ENCODE assay signal across 33 cellular contexts in genomic region chr12:23484238-23484637, GRCh38.
"Had no signal": no experiment of that assay in that cellular context is flagged by ENCODE, and none has a peak within 500 bp of the region (broad histone marks: within the 10 kb centered on the region; RNA-seq: fewer than 3 reads in every experiment).

No MANE protein-coding gene starts in this region.

- ATAC-seq: activated CD4-positive, alpha-beta T cell treated with anti-CD3 and anti-CD28 coated beads for 36 hours; activated CD8-positive, alpha-beta memory T cell treated with anti-CD3 and anti-CD28 coated beads, Interleukin-2, amount 10 ng/mL, durations not matched to agents 7 days and 5 days; activated CD8-positive, alpha-beta T cell treated with anti-CD3 and anti-CD28 coated beads, Interleukin-2, amount 10 ng/mL, durations not matched to agents 7 days and 5 days; activated naive CD8-positive, alpha-beta T cell treated with anti-CD3 and anti-CD28 coated beads, Interleukin-2, amount 50 U/mL, for 24 hours; left ventricle myocardium superior; sciatic nerve; stimulated activated naive CD8-positive, alpha-beta T cell treated with anti-CD3 and anti-CD28 coated beads, Interleukin-15, Interleukin-2, amounts not matched to agents 100 U/mL and 50 U/mL, for 24 hours had no signal

- H3K4me1 Mint-ChIP-seq: activated CD4-positive, alpha-beta T cell treated with anti-CD3 and anti-CD28 coated beads for 36 hours; activated CD8-positive, alpha-beta memory T cell treated with anti-CD3 and anti-CD28 coated beads, Interleukin-2, amount 10 ng/mL, durations not matched to agents 7 days and 5 days; activated naive CD4-positive, alpha-beta T cell treated with anti-CD3 and anti-CD28 coated beads, Interleukin-2, amount 50 U/mL, for 24 hours; activated naive CD8-positive, alpha-beta T cell treated with anti-CD3 and anti-CD28 coated beads, Interleukin-2, amount 50 U/mL, for 24 hours; mesothelial cell of epicardium; naive B cell; nephron progenitor cell had no signal

- DNase-seq: activated CD4-positive, alpha-beta T cell treated with anti-CD3 and anti-CD28 coated beads for 36 hours; activated CD4-positive, CD25-positive, alpha-beta regulatory T cell; activated CD8-positive, alpha-beta memory T cell treated with anti-CD3 and anti-CD28 coated beads, Interleukin-2, amount 10 ng/mL, durations not matched to agents 7 days and 5 days; activated CD8-positive, alpha-beta T cell treated with anti-CD3 and anti-CD28 coated beads, Interleukin-2, amount 10 ng/mL, durations not matched to agents 7 days and 5 days; activated naive CD8-positive, alpha-beta T cell treated with anti-CD3 and anti-CD28 coated beads, Interleukin-2, amount 50 U/mL, for 24 hours; activated T-cell treated with anti-CD3 and anti-CD28 coated beads, Interleukin-2, amount 50 U/mL, for 48 hours; amygdala; colonic mucosa; effector CD8-positive, alpha-beta T cell; esophagus squamous epithelium; foreskin melanocyte; glutamatergic neuron; left ventricle myocardium superior; naive B cell; nephron progenitor cell; ovary; stimulated activated CD4-positive, alpha-beta T cell treated with anti-CD3 and anti-CD28 coated beads, Interleukin-12 subunit alpha, Interleukin-12 subunit beta, amount 100 ng/mL, for 4 hours; stimulated activated CD4-positive, alpha-beta T cell treated with anti-CD3 and anti-CD28 coated beads, Interleukin-4, amount 100 ng/mL, for 1 hour; stimulated activated naive CD8-positive, alpha-beta T cell treated with anti-CD3 and anti-CD28 coated beads, Interleukin-15, Interleukin-2, amounts not matched to agents 100 U/mL and 50 U/mL, for 24 hours; trophoblast cell had no signal

- H3K27me3 ChIP-seq: colonic mucosa, esophagus squamous epithelium, neutrophil, ovary had no signal

- H3K4me3 Mint-ChIP-seq: activated CD4-positive, alpha-beta T cell treated with anti-CD3 and anti-CD28 coated beads for 36 hours; activated CD8-positive, alpha-beta memory T cell treated with anti-CD3 and anti-CD28 coated beads, Interleukin-2, amount 10 ng/mL, durations not matched to agents 7 days and 5 days; activated CD8-positive, alpha-beta T cell treated with anti-CD3 and anti-CD28 coated beads, Interleukin-2, amount 10 ng/mL, durations not matched to agents 7 days and 5 days; activated naive CD4-positive, alpha-beta T cell treated with anti-CD3 and anti-CD28 coated beads, Interleukin-2, amount 50 U/mL, for 24 hours; activated naive CD8-positive, alpha-beta T cell treated with anti-CD3 and anti-CD28 coated beads, Interleukin-2, amount 50 U/mL, for 24 hours; mesothelial cell of epicardium; naive B cell; nephron progenitor cell had no signal

- FAIRE-seq: bronchial epithelial cell, endometrium, islet of Langerhans, urothelium cell line had no signal

- H3K27ac Mint-ChIP-seq: activated CD4-positive, alpha-beta T cell treated with anti-CD3 and anti-CD28 coated beads for 36 hours; activated CD8-positive, alpha-beta memory T cell treated with anti-CD3 and anti-CD28 coated beads, Interleukin-2, amount 10 ng/mL, durations not matched to agents 7 days and 5 days; activated CD8-positive, alpha-beta T cell treated with anti-CD3 and anti-CD28 coated beads, Interleukin-2, amount 10 ng/mL, durations not matched to agents 7 days and 5 days; activated naive CD4-positive, alpha-beta T cell treated with anti-CD3 and anti-CD28 coated beads, Interleukin-2, amount 50 U/mL, for 24 hours; activated naive CD8-positive, alpha-beta T cell treated with anti-CD3 and anti-CD28 coated beads, Interleukin-2, amount 50 U/mL, for 24 hours; activated T-helper 2 cell treated with anti-CD3 and anti-CD28 coated beads, Interferon-gamma antibody, Interleukin-2, Interleukin-4, amounts not matched to agents 10 μg/mL and 5 μg/mL and 100 μg/mL, durations not matched to agents 14 hours and 24 hours and 36 hours; mesothelial cell of epicardium; nephron progenitor cell; progenitor cell of endocrine pancreas had no signal

- H3K36me3 ChIP-seq: colonic mucosa, esophagus squamous epithelium, neutrophil, ovary, thoracic aorta had no signal

- H3K36me3 Mint-ChIP-seq: activated CD8-positive, alpha-beta memory T cell treated with anti-CD3 and anti-CD28 coated beads, Interleukin-2, amount 10 ng/mL, durations not matched to agents 7 days and 5 days; activated naive CD4-positive, alpha-beta T cell treated with anti-CD3 and anti-CD28 coated beads, Interleukin-2, amount 50 U/mL, for 24 hours; mesothelial cell of epicardium; naive B cell had no signal

- H3K4me3 ChIP-seq: colonic mucosa, esophagus squamous epithelium, ovary, skin epidermis, thoracic aorta had no signal

- H3K4me1 ChIP-seq: colonic mucosa, esophagus squamous epithelium had no signal

- H3K27me3 Mint-ChIP-seq: activated CD4-positive, alpha-beta T cell treated with anti-CD3 and anti-CD28 coated beads for 36 hours; activated CD8-positive, alpha-beta memory T cell treated with anti-CD3 and anti-CD28 coated beads, Interleukin-2, amount 10 ng/mL, durations not matched to agents 7 days and 5 days; activated naive CD4-positive, alpha-beta T cell treated with anti-CD3 and anti-CD28 coated beads, Interleukin-2, amount 50 U/mL, for 24 hours; activated naive CD8-positive, alpha-beta T cell treated with anti-CD3 and anti-CD28 coated beads, Interleukin-2, amount 50 U/mL, for 24 hours; naive B cell; progenitor cell of endocrine pancreas had no signal

- H3K27ac ChIP-seq: colonic mucosa, epithelial cell of prostate, esophagus squamous epithelium, neutrophil, ovary, skin epidermis, thoracic aorta had no signal

- H3K9me3 ChIP-seq: colonic mucosa, esophagus squamous epithelium, neutrophil, ovary, thoracic aorta had no signal
